In genomic region chr1:12502300-12503109, GRCh38 we compare ENCODE assay signal across 1 cellular context.
TF ChIP-seq lines count a peak whose summit lies in the region.

No MANE protein-coding gene starts in this region.

TF ChIP-seq in HCT116, 20 proteins besides CTCF, POLR2A, EP300 and RAD21:
- TF ChIP-seq REST (IDR thresholded peaks at IDR 0.05; ENCODE audit: low read depth) = no peak
- TF ChIP-seq JUND (IDR thresholded peaks at IDR 0.05) = no peak
- no peak for TF ChIP-seq POLR2AphosphoS5 (IDR thresholded peaks at IDR 0.05; ENCODE audit: low read depth, low read length)
- TF ChIP-seq EGR1 (IDR thresholded peaks at IDR 0.05; ENCODE audit: low read depth) = no peak
- TF ChIP-seq ZNF274 (IDR thresholded peaks at IDR 0.05; ENCODE audit: low read depth, low read length) = no peak
- TF ChIP-seq YY1 (IDR thresholded peaks at IDR 0.05; ENCODE audit: extremely low read depth, insufficient replicate concordance, low read depth, low read length) = no peak
- no peak for TF ChIP-seq SRF (IDR thresholded peaks at IDR 0.05; ENCODE audit: low read depth)
- TF ChIP-seq, protein P1, sequence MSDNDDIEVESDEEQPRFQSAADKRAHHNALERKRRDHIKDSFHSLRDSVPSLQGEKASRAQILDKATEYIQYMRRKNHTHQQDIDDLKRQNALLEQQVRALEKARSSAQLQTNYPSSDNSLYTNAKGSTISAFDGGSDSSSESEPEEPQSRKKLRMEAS (IDR thresholded peaks at IDR 0.05) = no peak
- no peak for TF ChIP-seq FOSL1 (IDR thresholded peaks at IDR 0.05; ENCODE audit: low read depth)
- no peak for TF ChIP-seq SIN3A (IDR thresholded peaks at IDR 0.05; ENCODE audit: low read depth)
- no peak for TF ChIP-seq ELF1 (IDR thresholded peaks at IDR 0.05; ENCODE audit: borderline replicate concordance, low read depth)
